ENCODE assay signal across 21 cellular contexts in the genomic region with DNA sequence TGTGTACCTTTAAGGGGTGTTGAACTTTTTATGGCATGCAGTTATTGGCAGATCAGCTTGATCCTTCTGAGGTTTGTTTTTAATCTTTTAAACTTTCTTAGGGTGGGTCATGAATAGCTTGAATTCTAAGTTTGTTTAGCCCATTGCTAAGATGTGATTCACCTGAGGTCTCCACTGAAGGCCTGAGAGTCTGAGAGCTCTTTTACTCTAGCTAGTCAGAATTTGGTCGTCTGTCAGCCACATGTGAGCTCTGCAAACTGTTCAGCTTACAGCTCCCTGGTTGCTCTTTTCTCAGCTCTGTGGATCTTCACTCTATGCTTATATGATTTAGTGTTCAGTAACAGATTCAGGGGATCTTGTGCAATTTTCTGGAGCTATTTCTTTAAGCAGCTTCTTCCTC.
A peak's percentile ranks its signal among the peaks of the same experiment; 100 is the strongest.
DNase-seq lines count a peak whose midpoint lies in the region; ATAC-seq, FAIRE-seq and TF ChIP-seq lines count a peak whose summit lies in the region.
"Had no signal": no experiment of that assay in that cellular context is flagged by ENCODE, and none has a peak within 500 bp of the region (broad histone marks: within the 10 kb centered on the region; RNA-seq: fewer than 3 reads in every experiment).

No MANE protein-coding gene starts in this region.

- H3K4me1 ChIP-seq in RWPE2 (ENCODE audit: insufficient read depth, poor library complexity, severe bottlenecking) (peaks cover 13% of the 10 kb centered on the region), HepG2 (ENCODE audit: insufficient read depth, low read length) (no peaks in the 10 kb centered on the region)
- H3K4me1 ChIP-seq: esophagus muscularis mucosa had no signal

- H3K79me2 ChIP-seq in HepG2 (ENCODE audit: insufficient read depth, low read length): no peaks in the 10 kb centered on the region

- H3K36me3 ChIP-seq in RWPE2 (ENCODE audit: low read depth) (no peaks in the 10 kb centered on the region), HepG2 (replicated peaks in 1 of 2; ENCODE audit: control insufficient read depth in 1 of 2, insufficient read depth in 2 of 2, low read length in 2 of 2) (no peaks in the 10 kb centered on the region)
- H3K36me3 ChIP-seq: esophagus muscularis mucosa, stomach, upper lobe of left lung had no signal

- in situ Hi-C loops in HepG2 (cut with HindIII; ENCODE audit: extremely low pct_ligation_motif_present, low pct_unique_long_range_greater_than_20kb): loop anchor here (10.0 kb wide), 1 partner anchor 263 kb away; no protein-coding TSS in a partner anchor

- no peaks in the 10 kb centered on the region for H3K27me3 ChIP-seq in RWPE2 (ENCODE audit: insufficient read depth, poor library complexity, severe bottlenecking)
- peaks cover 0 to 4% of the 10 kb centered on the region in 2 experiments; a peak in 2 of 5 replicates for H3K27me3 ChIP-seq in HepG2 (ENCODE audit: control insufficient read depth in 1 of 2, insufficient read depth in 2 of 2, low read length in 2 of 2)
- H3K27me3 ChIP-seq: upper lobe of left lung had no signal

- WGBS in HepG2 (ENCODE audit: low lambda C conversion rate): 0% methylated on average over 1 of the region's 1 CpG

- POLR2A ChIA-PET in HepG2 (lab: Yijun Ruan, JAX): no interaction called here

- H2AFZ ChIP-seq in HepG2 (ENCODE audit: low read length): no peak overlapping the region

- no peak for TF ChIP-seq RAD21 in HepG2 (CRISPR knock-in tag; IDR thresholded peaks at IDR 0.05)

- TF ChIP-seq EP300 in HepG2 (IDR thresholded peaks at IDR 0.05; ENCODE audit: low read depth in 2 of 2, low read length in 2 of 2) (no peak), HepG2 (CRISPR knock-in tag; IDR thresholded peaks at IDR 0.05; ENCODE audit: borderline replicate concordance) (no peak)

- H3K4me3 ChIP-seq in RWPE2 (ENCODE audit: severe bottlenecking): no peak overlapping the region
- H3K4me3 ChIP-seq in fibroblast of mammary gland (ENCODE audit: control insufficient read depth, low read depth, low read length): no peak overlapping the region
- no peak overlapping the region for H3K4me3 ChIP-seq in HepG2 (replicated peaks in 1 of 3; ENCODE audit: insufficient read depth in 1 of 3, low read depth in 2 of 3, low read length in 3 of 3)
- H3K4me3 ChIP-seq: esophagus muscularis mucosa, stomach, upper lobe of left lung had no signal

- DNase-seq in NOMO-1 (lab: John Stamatoyannopoulos, UW; ENCODE audit: unreplicated experiment in 2 of 2) (peak; percentile 11 to 17), NOMO-1 treated with DMSO at 0.1 percent for 48 hours (lab: John Stamatoyannopoulos, UW; ENCODE audit: unreplicated experiment) (no peak), RWPE2 (ENCODE audit: low spot score) (no peak), fibroblast of mammary gland (ENCODE audit: low read depth) (peak; percentile 54), stromal cell of bone marrow (ENCODE audit: low read depth) (peak; percentile 31), HepG2 (ENCODE audit: low spot score) (no peak)
- no peak for DNase-seq in activated CD8-positive, alpha-beta memory T cell treated with anti-CD3 and anti-CD28 coated beads, Interleukin-2, amount 50 U/mL, for 48 hours
- DNase-seq: activated CD4-positive, alpha-beta T cell treated with anti-CD3 and anti-CD28 coated beads for 36 hours; C1 segment of cervical spinal cord; effector CD4-positive, alpha-beta T cell; GF-D8; KG1; kidney; NCI-H2081; stimulated activated CD4-positive, alpha-beta T cell treated with anti-CD3 and anti-CD28 coated beads, Interleukin-4, amount 100 ng/mL, for 24 hours; stomach; upper lobe of left lung had no signal

- no peak for FAIRE-seq in HepG2 (lab: Jason Lieb, UNC)
- FAIRE-seq: GM12891, kidney had no signal

- TF ChIP-seq CTCF in RWPE2 (IDR thresholded peaks at IDR 0.05; ENCODE audit: poor library complexity, severe bottlenecking) (no peak), fibroblast of mammary gland (conservative IDR thresholded peaks at IDR 0.05; ENCODE audit: control insufficient read depth, insufficient read depth, low read depth, low read length) (no peak), HepG2 (CRISPR knock-in tag; IDR thresholded peaks at IDR 0.05) (no peak)

- H3K9ac ChIP-seq in HepG2 (ENCODE audit: insufficient read depth, low read depth, low read length): no peak overlapping the region

- ATAC-seq in RWPE2 (ENCODE audit: low read depth) (peak; percentile 96), HepG2 (no peak), GM21381 (IDR thresholded peaks at IDR 0.05; ENCODE audit: unreplicated experiment) (no peak)
- ATAC-seq: activated CD4-positive, alpha-beta T cell treated with anti-CD3 and anti-CD28 coated beads for 36 hours had no signal

- CTCF ChIA-PET in HepG2 (lab: Yijun Ruan, JAX; ENCODE audit: low intra/inter-chr PET ratio, low total read pairs): no interaction called here

- no peak for TF ChIP-seq POLR2A in HepG2 (IDR thresholded peaks at IDR 0.05; ENCODE audit: insufficient read depth in 1 of 2, low read depth in 2 of 2, low read length in 2 of 2)

- H3K27ac ChIP-seq in RWPE2 (ENCODE audit: poor library complexity, severe bottlenecking) (peak overlapping the region; percentile 37), HepG2 (ENCODE audit: extremely low read length, insufficient read depth, low read length) (no peak overlapping the region)
- H3K27ac ChIP-seq: 22Rv1, esophagus muscularis mucosa, stomach, upper lobe of left lung had no signal

- intact Hi-C loops in HepG2 (cut with micrococcal nuclease; ENCODE audit: unreplicated experiment): loop anchor here (10.0 kb wide), 1 partner anchor 263 kb away; no protein-coding TSS in a partner anchor

- peaks cover 2% of the 10 kb centered on the region for H3K9me3 ChIP-seq in RWPE2 (ENCODE audit: severe bottlenecking)
- no peaks in the 10 kb centered on the region for H3K9me3 ChIP-seq in HepG2 (ENCODE audit: low read length)

- no peaks in the 10 kb centered on the region for H4K20me1 ChIP-seq in HepG2 (ENCODE audit: insufficient read depth, low read length)

- BruUV-seq in HepG2 (replicated peaks; lab: Mats Ljungman, UMichigan): no TSS peak

- H3K4me2 ChIP-seq in HepG2 (ENCODE audit: low read depth, low read length): no peak overlapping the region

TF ChIP-seq in HepG2, 621 proteins besides CTCF, POLR2A, EP300 and RAD21 (continues in another document):
- no peak for TF ChIP-seq RFX3 (CRISPR knock-in tag; IDR thresholded peaks at IDR 0.05)
- TF ChIP-seq, protein P1, sequence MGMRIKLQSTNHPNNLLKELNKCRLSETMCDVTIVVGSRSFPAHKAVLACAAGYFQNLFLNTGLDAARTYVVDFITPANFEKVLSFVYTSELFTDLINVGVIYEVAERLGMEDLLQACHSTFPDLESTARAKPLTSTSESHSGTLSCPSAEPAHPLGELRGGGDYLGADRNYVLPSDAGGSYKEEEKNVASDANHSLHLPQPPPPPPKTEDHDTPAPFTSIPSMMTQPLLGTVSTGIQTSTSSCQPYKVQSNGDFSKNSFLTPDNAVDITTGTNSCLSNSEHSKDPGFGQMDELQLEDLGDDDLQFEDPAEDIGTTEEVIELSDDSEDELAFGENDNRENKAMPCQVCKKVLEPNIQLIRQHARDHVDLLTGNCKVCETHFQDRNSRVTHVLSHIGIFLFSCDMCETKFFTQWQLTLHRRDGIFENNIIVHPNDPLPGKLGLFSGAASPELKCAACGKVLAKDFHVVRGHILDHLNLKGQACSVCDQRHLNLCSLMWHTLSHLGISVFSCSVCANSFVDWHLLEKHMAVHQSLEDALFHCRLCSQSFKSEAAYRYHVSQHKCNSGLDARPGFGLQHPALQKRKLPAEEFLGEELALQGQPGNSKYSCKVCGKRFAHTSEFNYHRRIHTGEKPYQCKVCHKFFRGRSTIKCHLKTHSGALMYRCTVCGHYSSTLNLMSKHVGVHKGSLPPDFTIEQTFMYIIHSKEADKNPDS (CRISPR knock-in tag; IDR thresholded peaks at IDR 0.05): no peak
- no peak for TF ChIP-seq ELF1 (CRISPR knock-in tag; IDR thresholded peaks at IDR 0.05)
- TF ChIP-seq SNAPC2 (CRISPR knock-in tag; IDR thresholded peaks at IDR 0.05): no peak
- TF ChIP-seq, protein P2, sequence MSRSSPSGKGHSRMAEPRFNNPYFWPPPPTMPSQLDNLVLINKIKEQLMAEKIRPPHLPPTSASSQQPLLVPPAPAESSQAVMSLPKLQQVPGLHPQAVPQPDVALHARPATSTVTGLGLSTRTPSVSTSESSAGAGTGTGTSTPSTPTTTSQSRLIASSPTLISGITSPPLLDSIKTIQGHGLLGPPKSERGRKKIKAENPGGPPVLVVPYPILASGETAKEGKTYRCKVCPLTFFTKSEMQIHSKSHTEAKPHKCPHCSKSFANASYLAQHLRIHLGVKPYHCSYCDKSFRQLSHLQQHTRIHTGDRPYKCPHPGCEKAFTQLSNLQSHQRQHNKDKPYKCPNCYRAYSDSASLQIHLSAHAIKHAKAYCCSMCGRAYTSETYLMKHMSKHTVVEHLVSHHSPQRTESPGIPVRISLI (CRISPR knock-in tag; IDR thresholded peaks at IDR 0.05; ENCODE audit: borderline replicate concordance): no peak

Comparison
In these comparisons a context has a peak if more than half of its experiments do, and no peak if none do; other contexts are left out.
1. DNase-seq: peak in NOMO-1 (2 of 2), fibroblast of mammary gland (single experiment) and stromal cell of bone marrow (single experiment); none in NOMO-1 treated with DMSO at 0.1 percent for 48 hours (single experiment), RWPE2 (single experiment), HepG2 (single experiment) and activated CD8-positive, alpha-beta memory T cell treated with anti-CD3 and anti-CD28 coated beads, Interleukin-2, amount 50 U/mL, for 48 hours (single experiment).